12 cellular contexts compared by ENCODE assay signal in genomic region chr2:135600915-135601314, GRCh38.
DNase-seq lines count a peak whose midpoint lies in the region; ATAC-seq and TF ChIP-seq lines count a peak whose summit lies in the region.
"Had no signal": no experiment of that assay in that cellular context is flagged by ENCODE, and none has a peak within 500 bp of the region (broad histone marks: within the 10 kb centered on the region; RNA-seq: fewer than 3 reads in every experiment).

No MANE protein-coding gene starts in this region.

- 0 out of 2 replicates have a peak, but pooled peaks have one; percentile 8 for TF ChIP-seq RAD21 in Ishikawa (IDR thresholded peaks at IDR 0.05; ENCODE audit: low read depth)

- H3K27me3 ChIP-seq in hepatocyte, result no peaks in the 10 kb centered on the region

- peaks cover 15% of the 10 kb centered on the region for H3K36me3 Mint-ChIP-seq in progenitor cell of endocrine pancreas (ENCODE audit: insufficient read depth)

- H3K36me3 ChIP-seq in hepatocyte (replicated peaks; ENCODE audit: insufficient read depth, low read depth), result peaks cover 4% of the 10 kb centered on the region

- no peaks in the 10 kb centered on the region for H3K4me1 Mint-ChIP-seq in progenitor cell of endocrine pancreas (ENCODE audit: low read depth)
- H3K4me1 Mint-ChIP-seq: activated CD4-positive, alpha-beta T cell treated with anti-CD3 and anti-CD28 coated beads, Interleukin-2, amount 10 ng/mL, durations not matched to agents 24 days and 14 days had no signal

- H3K9me3 ChIP-seq in hepatocyte (ENCODE audit: low read depth), result no peaks in the 10 kb centered on the region

- no peak for TF ChIP-seq EP300 in Ishikawa (IDR thresholded peaks at IDR 0.05; ENCODE audit: borderline replicate concordance)

- TF ChIP-seq CTCF in AG09309 (IDR thresholded peaks at IDR 0.05; ENCODE audit: control insufficient read depth, insufficient read depth, low read depth, low read length, missing control alignments) (peak; percentile 13), hepatocyte (IDR thresholded peaks at IDR 0.05; ENCODE audit: poor library complexity) (peak; percentile 35), progenitor cell of endocrine pancreas (IDR thresholded peaks at IDR 0.05; ENCODE audit: unreplicated experiment) (no peak)

- H3K4me1 ChIP-seq in hepatocyte (ENCODE audit: insufficient read depth), result no peaks in the 10 kb centered on the region

- ATAC-seq in GM21447 (IDR thresholded peaks at IDR 0.05; ENCODE audit: unreplicated experiment), result no peak

- no peak overlapping the region for H3K4me2 ChIP-seq in hepatocyte

- H2AFZ ChIP-seq in hepatocyte, result no peak overlapping the region

- H3K9me3 Mint-ChIP-seq in progenitor cell of endocrine pancreas (ENCODE audit: low read depth), result no peaks in the 10 kb centered on the region
- H3K9me3 Mint-ChIP-seq: activated CD4-positive, alpha-beta T cell treated with anti-CD3 and anti-CD28 coated beads, Interleukin-2, amount 10 ng/mL, durations not matched to agents 24 days and 14 days had no signal

- DNase-seq in AG09309 (ENCODE audit: low read depth) (no peak), amniotic epithelial cell (ENCODE audit: low read depth) (peak; percentile 13), hepatocyte (ENCODE audit: low spot score) (no peak), DMS 273 treated with DMSO at 0.1 percent for 48 hours (lab: John Stamatoyannopoulos, UW) (no peak), progenitor cell of endocrine pancreas (ENCODE audit: low spot score, unreplicated experiment) (no peak)
- no peak for DNase-seq in activated naive CD4-positive, alpha-beta T cell treated with Interleukin-2 at 50 U/mL for 16 hours
- DNase-seq: activated CD4-positive, alpha-beta T cell treated with anti-CD3 and anti-CD28 coated beads, Interleukin-2, amount 10 ng/mL, durations not matched to agents 24 days and 14 days; activated effector memory CD4-positive, alpha-beta T cell treated with anti-CD3 and anti-CD28 coated beads, Interleukin-2, amount 50 U/mL, for 16 hours; NCI-H1417 treated with DMSO at 0.1 percent for 48 hours had no signal

- no peaks in the 10 kb centered on the region for H3K9me2 ChIP-seq in hepatocyte (replicated peaks; ENCODE audit: insufficient read depth)

- no peaks in the 10 kb centered on the region for H3K79me2 ChIP-seq in hepatocyte

- H3K4me3 ChIP-seq in AG09309 (ENCODE audit: control insufficient read depth, low read depth, low read length) (no peak overlapping the region), hepatocyte (no peak overlapping the region)

- no peak overlapping the region for H3K27ac Mint-ChIP-seq in progenitor cell of endocrine pancreas
- H3K27ac Mint-ChIP-seq: activated CD4-positive, alpha-beta T cell treated with anti-CD3 and anti-CD28 coated beads, Interleukin-2, amount 10 ng/mL, durations not matched to agents 24 days and 14 days had no signal

- H3K27ac ChIP-seq in hepatocyte, result no peak overlapping the region
- H3K27ac ChIP-seq: C4-2B had no signal

- no peaks in the 10 kb centered on the region for H3K27me3 Mint-ChIP-seq in progenitor cell of endocrine pancreas
- H3K27me3 Mint-ChIP-seq: activated CD4-positive, alpha-beta T cell treated with anti-CD3 and anti-CD28 coated beads, Interleukin-2, amount 10 ng/mL, durations not matched to agents 24 days and 14 days had no signal

- H3K4me3 Mint-ChIP-seq in progenitor cell of endocrine pancreas (ENCODE audit: low read depth), result no peak overlapping the region
- H3K4me3 Mint-ChIP-seq: activated CD4-positive, alpha-beta T cell treated with anti-CD3 and anti-CD28 coated beads, Interleukin-2, amount 10 ng/mL, durations not matched to agents 24 days and 14 days had no signal

- WGBS in hepatocyte (ENCODE audit: low lambda C conversion rate, missing lambda C conversion rate), result 90% methylated on average over 2 of the region's 2 CpGs

- H4K20me1 ChIP-seq in hepatocyte (ENCODE audit: insufficient read depth, poor library complexity, severe bottlenecking), result no peaks in the 10 kb centered on the region

TF ChIP-seq in Ishikawa, 13 proteins besides CTCF, POLR2A, EP300 and RAD21:
- TF ChIP-seq, protein P1, sequence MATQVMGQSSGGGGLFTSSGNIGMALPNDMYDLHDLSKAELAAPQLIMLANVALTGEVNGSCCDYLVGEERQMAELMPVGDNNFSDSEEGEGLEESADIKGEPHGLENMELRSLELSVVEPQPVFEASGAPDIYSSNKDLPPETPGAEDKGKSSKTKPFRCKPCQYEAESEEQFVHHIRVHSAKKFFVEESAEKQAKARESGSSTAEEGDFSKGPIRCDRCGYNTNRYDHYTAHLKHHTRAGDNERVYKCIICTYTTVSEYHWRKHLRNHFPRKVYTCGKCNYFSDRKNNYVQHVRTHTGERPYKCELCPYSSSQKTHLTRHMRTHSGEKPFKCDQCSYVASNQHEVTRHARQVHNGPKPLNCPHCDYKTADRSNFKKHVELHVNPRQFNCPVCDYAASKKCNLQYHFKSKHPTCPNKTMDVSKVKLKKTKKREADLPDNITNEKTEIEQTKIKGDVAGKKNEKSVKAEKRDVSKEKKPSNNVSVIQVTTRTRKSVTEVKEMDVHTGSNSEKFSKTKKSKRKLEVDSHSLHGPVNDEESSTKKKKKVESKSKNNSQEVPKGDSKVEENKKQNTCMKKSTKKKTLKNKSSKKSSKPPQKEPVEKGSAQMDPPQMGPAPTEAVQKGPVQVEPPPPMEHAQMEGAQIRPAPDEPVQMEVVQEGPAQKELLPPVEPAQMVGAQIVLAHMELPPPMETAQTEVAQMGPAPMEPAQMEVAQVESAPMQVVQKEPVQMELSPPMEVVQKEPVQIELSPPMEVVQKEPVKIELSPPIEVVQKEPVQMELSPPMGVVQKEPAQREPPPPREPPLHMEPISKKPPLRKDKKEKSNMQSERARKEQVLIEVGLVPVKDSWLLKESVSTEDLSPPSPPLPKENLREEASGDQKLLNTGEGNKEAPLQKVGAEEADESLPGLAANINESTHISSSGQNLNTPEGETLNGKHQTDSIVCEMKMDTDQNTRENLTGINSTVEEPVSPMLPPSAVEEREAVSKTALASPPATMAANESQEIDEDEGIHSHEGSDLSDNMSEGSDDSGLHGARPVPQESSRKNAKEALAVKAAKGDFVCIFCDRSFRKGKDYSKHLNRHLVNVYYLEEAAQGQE (IDR thresholded peaks at IDR 0.05; ENCODE audit: low read depth), result no peak
- TF ChIP-seq FOXM1 (IDR thresholded peaks at IDR 0.05; ENCODE audit: borderline replicate concordance, low read depth) (no peak), YY1 (IDR thresholded peaks at IDR 0.05; ENCODE audit: low read depth) (no peak), NFIC (IDR thresholded peaks at IDR 0.05) (no peak), TAF1 (IDR thresholded peaks at IDR 0.05; ENCODE audit: low read depth) (no peak), TCF12 (IDR thresholded peaks at IDR 0.05; ENCODE audit: low read depth) (no peak), CREB1 (IDR thresholded peaks at IDR 0.05; ENCODE audit: low read depth) (no peak), CEBPB (IDR thresholded peaks at IDR 0.05) (no peak)
